8 cellular contexts compared by ENCODE assay signal in genomic region chr4:94577136-94577535, GRCh38.
A peak's percentile ranks its signal among the peaks of the same experiment; 100 is the strongest.
DNase-seq lines count a peak whose midpoint lies in the region; ATAC-seq lines count a peak whose summit lies in the region.

No MANE protein-coding gene starts in this region.

- no peak for ATAC-seq in HG02763 (IDR thresholded peaks at IDR 0.05; ENCODE audit: unreplicated experiment)
- ATAC-seq in stimulated activated effector memory CD8-positive, alpha-beta T cell treated with anti-CD3 and anti-CD28 coated beads, Interleukin-12 subunit alpha, Interleukin-12 subunit beta, amount 100 ng/mL, for 72 hours, result no peak
- ATAC-seq in HG03159 (IDR thresholded peaks at IDR 0.05; ENCODE audit: unreplicated experiment), result no peak

- H3K9me3 Mint-ChIP-seq in stimulated activated effector memory CD8-positive, alpha-beta T cell treated with anti-CD3 and anti-CD28 coated beads, Interleukin-12 subunit alpha, Interleukin-12 subunit beta, amount 100 ng/mL, for 72 hours, result no peaks in the 10 kb centered on the region

- H3K36me3 Mint-ChIP-seq in stimulated activated effector memory CD8-positive, alpha-beta T cell treated with anti-CD3 and anti-CD28 coated beads, Interleukin-12 subunit alpha, Interleukin-12 subunit beta, amount 100 ng/mL, for 72 hours, result peaks cover 6% of the 10 kb centered on the region

- no peak overlapping the region for H3K27ac Mint-ChIP-seq in stimulated activated effector memory CD8-positive, alpha-beta T cell treated with anti-CD3 and anti-CD28 coated beads, Interleukin-12 subunit alpha, Interleukin-12 subunit beta, amount 100 ng/mL, for 72 hours

- DNase-seq in COR-L47 (lab: John Stamatoyannopoulos, UW) (peak; percentile 81), NCI-H2029 (lab: John Stamatoyannopoulos, UW) (peak; percentile 87), dedifferentiated amniotic fluid mesenchymal stem cell (ENCODE audit: extremely low spot score) (peak; percentile 50), middle frontal gyrus (ENCODE audit: extremely low spot score, low spot score) (peak; percentile 74)
- DNase-seq in stimulated activated effector memory CD8-positive, alpha-beta T cell treated with anti-CD3 and anti-CD28 coated beads, Interleukin-12 subunit alpha, Interleukin-12 subunit beta, amount 100 ng/mL, for 72 hours (ENCODE audit: low spot score in 2 of 2), result no peak
- no peak for DNase-seq in activated naive CD4-positive, alpha-beta T cell treated with anti-CD3 and anti-CD28 coated beads, Interleukin-2, amount 50 U/mL, for 16 hours

- H3K4me1 Mint-ChIP-seq in stimulated activated effector memory CD8-positive, alpha-beta T cell treated with anti-CD3 and anti-CD28 coated beads, Interleukin-12 subunit alpha, Interleukin-12 subunit beta, amount 100 ng/mL, for 72 hours, result no peaks in the 10 kb centered on the region

- H3K4me3 Mint-ChIP-seq in stimulated activated effector memory CD8-positive, alpha-beta T cell treated with anti-CD3 and anti-CD28 coated beads, Interleukin-12 subunit alpha, Interleukin-12 subunit beta, amount 100 ng/mL, for 72 hours, result no peak overlapping the region

Comparison
In these comparisons a context has a peak if more than half of its experiments do, and no peak if none do; other contexts are left out.
1. DNase-seq: peak in COR-L47 (single experiment), NCI-H2029 (single experiment), dedifferentiated amniotic fluid mesenchymal stem cell (single experiment) and middle frontal gyrus (single experiment); none in stimulated activated effector memory CD8-positive, alpha-beta T cell treated with anti-CD3 and anti-CD28 coated beads, Interleukin-12 subunit alpha, Interleukin-12 subunit beta, amount 100 ng/mL, for 72 hours (0 of 2) and activated naive CD4-positive, alpha-beta T cell treated with anti-CD3 and anti-CD28 coated beads, Interleukin-2, amount 50 U/mL, for 16 hours (single experiment).